ENCODE assay signal across 8 cellular contexts in genomic region chr19:6737873-6738725, GRCh38. TPM values are rescaled to one million over a fixed set of nuclear protein-coding genes. Genes with fewer than 3 reads are reported as not detected.
A peak's percentile ranks its signal among the peaks of the same experiment; 100 is the strongest.
DNase-seq lines count a peak whose midpoint lies in the region; ATAC-seq lines count a peak whose summit lies in the region.

No MANE protein-coding gene starts in this region.

- H3K79me1 ChIP-seq in mesenchymal stem cell (replicated peaks; ENCODE audit: low read length, poor library complexity, severe bottlenecking), result peaks cover 21% of the 10 kb centered on the region

- H3K4me1 ChIP-seq in mesenchymal stem cell (ENCODE audit: control insufficient read depth, insufficient read depth, low read depth, low read length), result peaks cover 41% of the 10 kb centered on the region

- H3K36me3 ChIP-seq in H7 (replicated peaks; ENCODE audit: control insufficient read depth, insufficient read depth, low read length) (peaks cover 3% of the 10 kb centered on the region), mesenchymal stem cell (ENCODE audit: control insufficient read depth in 1 of 2, insufficient read depth in 2 of 2, low read depth in 1 of 2, low read length in 2 of 2) (peaks cover 19 to 25% of the 10 kb centered on the region in 2 experiments)

- H2BK15ac ChIP-seq in mesenchymal stem cell (ENCODE audit: low read depth, poor library complexity, severe bottlenecking), result no peak overlapping the region

- H3K4me3 ChIP-seq in H7 (ENCODE audit: insufficient read depth, low read depth, low read length), result no peak overlapping the region; the same call in 1 of the 2 replicates
- H3K4me3 ChIP-seq in mesenchymal stem cell (ENCODE audit: insufficient read depth in 1 of 2, low read depth in 1 of 2, low read length in 2 of 2), result peak overlapping the region in 1 of 2 experiments; percentile 20

- H3K9ac ChIP-seq in mesenchymal stem cell (ENCODE audit: low read length), result peak overlapping the region; percentile 86

- H3K23ac ChIP-seq in mesenchymal stem cell (ENCODE audit: low read length in 2 of 2), result no peak overlapping the region

- H2BK12ac ChIP-seq in mesenchymal stem cell (ENCODE audit: low read length in 2 of 2), result peak overlapping the region in 1 of 2 experiments; percentile 65

- H3K14ac ChIP-seq in mesenchymal stem cell (ENCODE audit: low read length in 2 of 2), result peak overlapping the region in 1 of 2 experiments; percentile 4

- H3K18ac ChIP-seq in mesenchymal stem cell (ENCODE audit: low read depth in 1 of 2, low read length in 2 of 2), result peak overlapping the region; percentile 69 to 89

- H3K27me3 ChIP-seq in H7 (ENCODE audit: control insufficient read depth, insufficient read depth, low read length), result no peaks in the 10 kb centered on the region
- no peaks in the 10 kb centered on the region for H3K27me3 ChIP-seq in mesenchymal stem cell (ENCODE audit: control insufficient read depth in 1 of 2, insufficient read depth in 1 of 2, low read length in 2 of 2)

- peak overlapping the region; percentile 93 for H4K8ac ChIP-seq in mesenchymal stem cell (ENCODE audit: low read length)

- H3K4ac ChIP-seq in mesenchymal stem cell (ENCODE audit: low read depth in 1 of 2, low read length in 2 of 2), result peak overlapping the region; percentile 9 to 63

- DNase-seq in COLO668 (lab: John Stamatoyannopoulos, UW; ENCODE audit: unreplicated experiment) (peak; percentile 98), H7 (peak; percentile 76), NCI-H82 (lab: John Stamatoyannopoulos, UW) (peak; percentile 93), ecto neural progenitor cell (ENCODE audit: low spot score) (peak; percentile 80), mesenchymal stem cell (peak; percentile 86)
- peak; percentile 81 to 87 for DNase-seq in activated CD4-positive, alpha-beta T cell treated with anti-CD3 and anti-CD28 coated beads, Interleukin-2, amount 50 U/mL, for 48 hours
- DNase-seq in stimulated activated CD8-positive, alpha-beta memory T cell treated with anti-CD3 and anti-CD28 coated beads, Interleukin-15, amount 100 ng/mL, for 24 hours (ENCODE audit: low read depth), result peak; percentile 29

- peak overlapping the region; percentile 53 for H2AFZ ChIP-seq in mesenchymal stem cell (ENCODE audit: low read depth, low read length)

- no peak overlapping the region for H2BK120ac ChIP-seq in mesenchymal stem cell (ENCODE audit: low read depth, low read length)

- H2BK5ac ChIP-seq in mesenchymal stem cell (ENCODE audit: low read depth, low read length, poor library complexity, severe bottlenecking), result peak overlapping the region; percentile 59

- H3K27ac ChIP-seq in mesenchymal stem cell (ENCODE audit: low read length, poor library complexity, severe bottlenecking), result peak overlapping the region; percentile 72

- H3K4me2 ChIP-seq in mesenchymal stem cell (ENCODE audit: low read length, poor library complexity, severe bottlenecking), result peak overlapping the region; percentile 26

- H4K91ac ChIP-seq in mesenchymal stem cell (ENCODE audit: low read length), result peak overlapping the region; percentile 67

- 20% methylated on average over 11 of the region's 11 CpGs for WGBS in mesenchymal stem cell

- H2AK5ac ChIP-seq in mesenchymal stem cell (ENCODE audit: low read length, severe bottlenecking), result peak overlapping the region; percentile 93

- no peak for ATAC-seq in GM21423 (IDR thresholded peaks at IDR 0.05; ENCODE audit: unreplicated experiment)

- no peaks in the 10 kb centered on the region for H3K9me3 ChIP-seq in mesenchymal stem cell (ENCODE audit: control insufficient read depth, low read length)

RNA-seq across cellular contexts. Expression of gene GPR108, which starts 0.7 kb away (rescaled TPM):
- 60.7 and 61.7 TPM in 2 replicates for total RNA-seq in H7 (2014; rRNA removed; shearing (Covaris generic))
- 63.6 TPM for polyA plus RNA-seq in mesenchymal stem cell (2013, experiment 1 of 2)
- polyA plus RNA-seq in mesenchymal stem cell (2013, experiment 2 of 2), result 61.8 TPM

RNA-seq across cellular contexts. Expression of gene TRIP10, which starts 1.4 kb away (rescaled TPM):
- 84.5 and 92.2 TPM in 2 replicates for total RNA-seq in H7 (2014; rRNA removed; shearing (Covaris generic))
- 53.2 TPM for polyA plus RNA-seq in mesenchymal stem cell (2013, experiment 1 of 2)
- 50.7 TPM for polyA plus RNA-seq in mesenchymal stem cell (2013, experiment 2 of 2)

RNA-seq across cellular contexts. Expression of gene C3, which starts 17.6 kb away (rescaled TPM):
- 13.4 and 20.2 TPM in 2 replicates for total RNA-seq in H7 (2014; rRNA removed; shearing (Covaris generic))
- polyA plus RNA-seq in mesenchymal stem cell (2013, experiment 1 of 2), result 2.3 TPM
- 2.7 TPM for polyA plus RNA-seq in mesenchymal stem cell (2013, experiment 2 of 2)

RNA-seq across cellular contexts. Expression of gene SH2D3A, which starts 29.1 kb away (rescaled TPM):
- total RNA-seq in H7 (2014; rRNA removed; shearing (Covaris generic)), result 11.7 and 12.8 TPM in 2 replicates
- polyA plus RNA-seq in mesenchymal stem cell (2013, experiment 1 of 2), result not detected
- 0.07 TPM for polyA plus RNA-seq in mesenchymal stem cell (2013, experiment 2 of 2)

RNA-seq across cellular contexts. Expression of gene VAV1, which starts 34.4 kb away (rescaled TPM):
- 9.5 and 13.3 TPM in 2 replicates for total RNA-seq in H7 (2014; rRNA removed; shearing (Covaris generic))
- not detected for polyA plus RNA-seq in mesenchymal stem cell (2013, experiment 1 of 2)
- polyA plus RNA-seq in mesenchymal stem cell (2013, experiment 2 of 2), result not detected

Comparison
In these comparisons a context has a peak if more than half of its experiments do, and no peak if none do; other contexts are left out.
1. DNase-seq: peak in every context shown above with its lines; median percentile 98 in COLO668; 93 in NCI-H82; 86 in mesenchymal stem cell; 84 in activated CD4-positive, alpha-beta T cell treated with anti-CD3 and anti-CD28 coated beads, Interleukin-2, amount 50 U/mL, for 48 hours; 80 in ecto neural progenitor cell; 76 in H7; 29 in stimulated activated CD8-positive, alpha-beta memory T cell treated with anti-CD3 and anti-CD28 coated beads, Interleukin-15, amount 100 ng/mL, for 24 hours.